In the genomic region with DNA sequence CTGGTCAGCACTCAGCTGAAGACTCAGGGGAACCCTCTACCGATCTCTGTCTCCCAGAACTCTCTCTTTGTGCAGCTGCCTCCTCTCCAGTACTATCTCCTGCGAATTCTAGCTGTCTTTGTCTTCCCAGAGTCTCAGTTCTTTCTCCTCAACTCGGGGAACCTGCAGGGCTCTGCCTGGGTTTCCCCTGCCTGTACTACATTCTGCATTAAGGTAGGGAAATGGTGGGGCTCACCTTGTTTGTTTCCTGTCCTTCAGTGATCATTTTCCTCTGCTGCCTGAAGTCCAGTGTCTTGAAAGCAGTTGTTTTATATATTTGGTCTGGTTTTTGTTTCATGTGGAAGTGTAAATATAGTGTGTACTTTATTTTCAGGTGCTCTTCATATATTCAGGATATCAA, we compare ENCODE assay signal across 24 cellular contexts. TPM values are rescaled to one million over a fixed set of nuclear protein-coding genes. Genes with fewer than 3 reads are reported as not detected.
DNase-seq lines count a peak whose midpoint lies in the region; ATAC-seq, FAIRE-seq and TF ChIP-seq lines count a peak whose summit lies in the region.
"Had no signal": no experiment of that assay in that cellular context is flagged by ENCODE, and none has a peak within 500 bp of the region (broad histone marks: within the 10 kb centered on the region; RNA-seq: fewer than 3 reads in every experiment).

No MANE protein-coding gene starts in this region.

- H3K14ac ChIP-seq in H1 (ENCODE audit: insufficient read length): no peak overlapping the region

- H4K5ac ChIP-seq in H1 (ENCODE audit: insufficient read length, low read depth, low read length): no peak overlapping the region

- H2BK15ac ChIP-seq in H1 (ENCODE audit: low read length): no peak overlapping the region

- no peak for TF ChIP-seq RAD21 in H1 (IDR thresholded peaks at IDR 0.05 in 1 of 2, conservative IDR thresholded peaks at IDR 0.05 in 1 of 2; ENCODE audit: low read depth in 2 of 2, low read length in 2 of 2)

- H3K36me3 ChIP-seq in H1 (ENCODE audit: control insufficient read depth in 2 of 4, insufficient read depth in 4 of 4, low read length in 3 of 4): no peaks in the 10 kb centered on the region

- 75% methylated on average over 3 of the region's 3 CpGs; no CpG with 5 or more reads in 1 of the 2 experiments for WGBS in H1 (ENCODE audit: extremely low coverage in 1 of 2, insufficient coverage in 1 of 2, insufficient read length in 1 of 2, insufficient replicate concordance in 2 of 2, low coverage in 1 of 2, low lambda C conversion rate in 2 of 2, missing lambda C conversion rate in 1 of 2), 2 experiments

- no peak overlapping the region for H3K4ac ChIP-seq in H1 (replicated peaks; ENCODE audit: insufficient read length, low read depth, low read length)

- no peak overlapping the region for H2BK20ac ChIP-seq in H1 (ENCODE audit: low read length)

- no peaks in the 10 kb centered on the region for H3K4me1 ChIP-seq in H1 (replicated peaks in 1 of 4; ENCODE audit: control insufficient read depth in 3 of 4, insufficient read depth in 4 of 4, low read length in 3 of 4)

- H3K23me2 ChIP-seq in H1 (ENCODE audit: low read depth, low read length): no peaks in the 10 kb centered on the region

- TF ChIP-seq EP300 in H1 (IDR thresholded peaks at IDR 0.05; ENCODE audit: borderline replicate concordance in 1 of 2, low read depth in 2 of 2, low read length in 2 of 2): no peak

- peak overlapping the region; percentile 88; the same call in 1 of the 2 replicates for H2AFZ ChIP-seq in H1 (ENCODE audit: low read length)

- no peak for FAIRE-seq in H1 (lab: Jason Lieb, UNC)
- FAIRE-seq: GM12892 had no signal

- TF ChIP-seq POLR2A in H1 (IDR thresholded peaks at IDR 0.05; ENCODE audit: control extremely low read depth in 1 of 2, low read depth in 2 of 2, low read length in 2 of 2): no peak

- POLR2A ChIA-PET in H1 (lab: Charles Lee; ENCODE audit: partially characterized antibody): no interaction called here

- DNase-seq in DMS153 (lab: John Stamatoyannopoulos, UW) (peak; percentile 17), DMS153 treated with DMSO at 0.1 percent for 48 hours (lab: John Stamatoyannopoulos, UW; ENCODE audit: unreplicated experiment) (no peak), DMS53 (lab: John Stamatoyannopoulos, UW) (peak; percentile 48), NCI-H1092 treated with DMSO at 0.1 percent for 48 hours (lab: John Stamatoyannopoulos, UW) (peak; percentile 84), H1 (ENCODE audit: low read depth in 1 of 2, low spot score in 2 of 2) (no peak)
- DNase-seq: H7; HFFc6; Karpas-422; NCI-H1048; NCI-H187; NCI-H2227 treated with DMSO at 0.1 percent for 48 hours; NCI-H69; NK-92 treated with Interleukin-12 subunit alpha and Interleukin-12 subunit beta, amount 100 ng/mL, for 24 hours; OCI-M1; SHP77 had no signal

- H2AK5ac ChIP-seq in H1 (ENCODE audit: low read depth, low read length): no peak overlapping the region

- H3K56ac ChIP-seq in H1 (replicated peaks; ENCODE audit: insufficient read length, low read depth, low read length): no peak overlapping the region

- ATAC-seq in HG03139 (IDR thresholded peaks at IDR 0.05; ENCODE audit: unreplicated experiment) (no peak), GM21528 (IDR thresholded peaks at IDR 0.05; ENCODE audit: low FRiP score, unreplicated experiment) (no peak), HG03039 (IDR thresholded peaks at IDR 0.05; ENCODE audit: unreplicated experiment) (no peak)

- H3K18ac ChIP-seq in H1 (ENCODE audit: extremely low read depth, low read length): no peak overlapping the region

- no peak overlapping the region for H2BK120ac ChIP-seq in H1 (replicated peaks; ENCODE audit: low read depth, low read length)

- no peak overlapping the region for H3K9ac ChIP-seq in H1 (replicated peaks in 1 of 4; ENCODE audit: extremely low read depth in 1 of 4, low read depth in 3 of 4, low read length in 3 of 4)

- no peak overlapping the region for H2BK5ac ChIP-seq in H1 (ENCODE audit: low read depth, low read length)

- CTCF ChIA-PET in H1 (lab: Charles Lee; ENCODE audit: partially characterized antibody): interaction anchor here (0.7 kb wide), 1 partner anchor 13 kb away, joined by 3 read pairs; no protein-coding TSS in a partner anchor

- no peak overlapping the region for H3K27ac ChIP-seq in H1 (ENCODE audit: low read depth, low read length)
- H3K27ac ChIP-seq: 22Rv1, SK-N-MC had no signal

- no peak overlapping the region for H3K4me2 ChIP-seq in H1 (ENCODE audit: insufficient read depth in 1 of 2, low read depth in 2 of 2, low read length in 2 of 2)

- no peaks in the 10 kb centered on the region for H4K20me1 ChIP-seq in H1 (replicated peaks in 1 of 2; ENCODE audit: control insufficient read depth in 1 of 2, insufficient read depth in 2 of 2, low read length in 2 of 2)

- H4K8ac ChIP-seq in H1 (ENCODE audit: extremely low read depth, insufficient read depth, low read length): no peak overlapping the region

- no peaks in the 10 kb centered on the region for H3K27me3 ChIP-seq in H1 (replicated peaks in 1 of 4; ENCODE audit: control insufficient read depth in 3 of 4, extremely low read depth in 1 of 4, insufficient read depth in 3 of 4, low read length in 3 of 4)

- no peak overlapping the region for H2BK12ac ChIP-seq in H1 (ENCODE audit: low read depth, low read length)

- no peak for TF ChIP-seq CTCF in H1 (IDR thresholded peaks at IDR 0.05; ENCODE audit: control extremely low read depth in 1 of 3, insufficient read depth in 1 of 3, low read depth in 1 of 3, low read length in 3 of 3)

- H3K4me3 ChIP-seq in H1 (ENCODE audit: extremely low read depth in 1 of 4, insufficient read depth in 2 of 4, low read depth in 3 of 4, low read length in 4 of 4): no peak overlapping the region
- H3K4me3 ChIP-seq: SK-N-MC had no signal

- no peaks in the 10 kb centered on the region for H3K79me1 ChIP-seq in H1 (ENCODE audit: low read depth, low read length)

- H3K23ac ChIP-seq in H1 (ENCODE audit: insufficient read length): no peak overlapping the region

- peaks cover 0 to 3% of the 10 kb centered on the region in 2 experiments; a peak in 1 of 4 replicates for H3K9me3 ChIP-seq in H1 (ENCODE audit: insufficient read depth in 2 of 2, low read depth in 1 of 2, low read length in 1 of 2)

- no peaks in the 10 kb centered on the region for H3K79me2 ChIP-seq in H1 (ENCODE audit: control insufficient read depth in 1 of 2, insufficient read depth in 2 of 2, low read length in 2 of 2)

- H4K91ac ChIP-seq in H1 (replicated peaks; ENCODE audit: insufficient read length, low read length): no peak overlapping the region

TF ChIP-seq in H1, 55 proteins besides CTCF, POLR2A, EP300 and RAD21:
- TF ChIP-seq CEBPB (IDR thresholded peaks at IDR 0.05; ENCODE audit: low read depth, low read length): no peak
- TF ChIP-seq FOSL1 (IDR thresholded peaks at IDR 0.05; ENCODE audit: insufficient read depth, low read depth, low read length): no peak
- no peak for TF ChIP-seq ZNF274 (IDR thresholded peaks at IDR 0.05; ENCODE audit: borderline replicate concordance, extremely low read depth, low read length)
- no peak for TF ChIP-seq SIX5 (IDR thresholded peaks at IDR 0.05; ENCODE audit: low read depth, low read length)
- no peak for TF ChIP-seq SIN3A (conservative IDR thresholded peaks at IDR 0.05 in 1 of 2, IDR thresholded peaks at IDR 0.05 in 1 of 2; ENCODE audit: low read depth in 1 of 2, low read length in 2 of 2)
- no peak for TF ChIP-seq KDM1A (IDR thresholded peaks at IDR 0.05; ENCODE audit: borderline replicate concordance, low read length)
- no peak for TF ChIP-seq CBX5 (IDR thresholded peaks at IDR 0.05; ENCODE audit: low read depth, low read length)
- no peak for TF ChIP-seq CHD2 (IDR thresholded peaks at IDR 0.05; ENCODE audit: low read length)
- TF ChIP-seq MAFK (IDR thresholded peaks at IDR 0.05; ENCODE audit: low read depth, low read length): no peak
- TF ChIP-seq ATF3 (IDR thresholded peaks at IDR 0.05; ENCODE audit: insufficient read depth, low read depth, low read length): no peak
- no peak for TF ChIP-seq JUND (IDR thresholded peaks at IDR 0.05; ENCODE audit: low read length)
- no peak for TF ChIP-seq CTBP2 (IDR thresholded peaks at IDR 0.05; ENCODE audit: borderline replicate concordance, insufficient read depth, insufficient read length, low read length)
- TF ChIP-seq BACH1 (IDR thresholded peaks at IDR 0.05; ENCODE audit: low read length): no peak

RNA-seq across cellular contexts. Expression of gene IGFBPL1, which starts 43.1 kb away (rescaled TPM):
- total RNA-seq in H1 (2021; fragmentation: NEBNext Ultra II Directional; extraction: Animal tissue kit (Norgen Biotek cat#: 25700)): 33.8 and 36.6 TPM in 2 replicates
- 30.9 and 31.3 TPM in 2 replicates for polyA plus RNA-seq in H1 (2011; rRNA removed)
- polyA plus RNA-seq in H1 (2011; cell fraction: cytosol; rRNA removed): 42.2 TPM
- 23.0 TPM for polyA plus RNA-seq in H1 (2011; cell fraction: nucleus; rRNA removed)
- 36.6 to 43.7 TPM (median 39.6 TPM) in 4 replicates for polyA plus RNA-seq in H1 (2012, experiment 1 of 2)
- 20.7 TPM for polyA plus RNA-seq in H1 (2012, experiment 2 of 2)
- polyA plus RNA-seq in H1 (2013, experiment 1 of 2): 21.9 TPM
- polyA plus RNA-seq in H1 (2013, experiment 2 of 2): 22.9 TPM
- polyA minus RNA-seq in H1 (2011; rRNA and poly(A)+ RNA removed): 43.9 and 44.9 TPM in 2 replicates
- 66.6 TPM for polyA minus RNA-seq in H1 (2011; cell fraction: cytosol; rRNA and poly(A)+ RNA removed)
- polyA minus RNA-seq in H1 (2011; cell fraction: nucleus; rRNA and poly(A)+ RNA removed): 31.0 TPM
- total RNA-seq: HFFc6, MCF 10A had no signal
- polyA plus RNA-seq: CD14-positive monocyte, IgD-negative memory B cell had no signal

Comparison
In these comparisons a context has a peak if more than half of its experiments do, and no peak if none do; other contexts are left out.
1. DNase-seq: peak in DMS153 (single experiment), DMS53 (single experiment) and NCI-H1092 treated with DMSO at 0.1 percent for 48 hours (single experiment); none in DMS153 treated with DMSO at 0.1 percent for 48 hours (single experiment) and H1 (0 of 2).